Comparison of ENCODE assay signal across 8 cellular contexts in genomic region chr7:108459922-108460551, GRCh38. TPM values are rescaled to one million over a fixed set of nuclear protein-coding genes. Genes with fewer than 3 reads are reported as not detected.
DNase-seq lines count a peak whose midpoint lies in the region; ATAC-seq lines count a peak whose summit lies in the region.

No MANE protein-coding gene starts in this region.

- H3K9me2 ChIP-seq in GM23248 (ENCODE audit: insufficient read depth) = no peaks in the 10 kb centered on the region

- H3K9me3 ChIP-seq in GM23248 (ENCODE audit: low read depth) = no peaks in the 10 kb centered on the region

- H3K4me3 Mint-ChIP-seq in activated naive CD8-positive, alpha-beta T cell = peak overlapping the region; percentile 35
- H3K4me3 Mint-ChIP-seq in natural killer cell treated with Interleukin-12 subunit alpha and Interleukin-12 subunit beta and Interleukin-15 and Interleukin-18, amount 100 ng/mL, for 72 hours = no peak overlapping the region

- H3K27ac ChIP-seq in GM23248 = no peak overlapping the region

- H3K36me3 ChIP-seq in GM23248 (ENCODE audit: low read depth) = no peaks in the 10 kb centered on the region

- no peak overlapping the region for H3K9ac ChIP-seq in GM23248

- H3K27ac Mint-ChIP-seq in activated naive CD8-positive, alpha-beta T cell = no peak overlapping the region
- no peak overlapping the region for H3K27ac Mint-ChIP-seq in natural killer cell treated with Interleukin-12 subunit alpha and Interleukin-12 subunit beta and Interleukin-15 and Interleukin-18, amount 100 ng/mL, for 72 hours

- peaks cover 65% of the 10 kb centered on the region for H3K4me1 Mint-ChIP-seq in activated naive CD8-positive, alpha-beta T cell (ENCODE audit: low read depth)
- peaks cover 2 to 6% of the 10 kb centered on the region in 2 donors for H3K4me1 Mint-ChIP-seq in natural killer cell treated with Interleukin-12 subunit alpha and Interleukin-12 subunit beta and Interleukin-15 and Interleukin-18, amount 100 ng/mL, for 72 hours (ENCODE audit: low read depth in 2 of 2)

- 37 to 50% methylated on average over 3 of the region's 3 CpGs for WGBS in GM23248 (ENCODE audit: low coverage in 1 of 2, low lambda C conversion rate in 2 of 2, missing lambda C conversion rate in 2 of 2), 2 experiments

- in situ Hi-C loops in GM23248 (cut with MboI) = no loop called here

- H3K79me2 ChIP-seq in GM23248 (ENCODE audit: insufficient read depth) = no peaks in the 10 kb centered on the region

- ATAC-seq in natural killer cell treated with Interleukin-12 subunit alpha and Interleukin-12 subunit beta and Interleukin-15 and Interleukin-18, amount 100 ng/mL, for 72 hours = no peak

- H3K27me3 ChIP-seq in GM23248 (replicated peaks; ENCODE audit: insufficient read depth) = no peaks in the 10 kb centered on the region

- H2AFZ ChIP-seq in GM23248 = 0 out of 2 replicates have a peak overlapping the region, but pooled peaks have one; percentile 23

- no peaks in the 10 kb centered on the region for H3K4me1 ChIP-seq in GM23248 (ENCODE audit: insufficient read depth)

- peaks cover 1% of the 10 kb centered on the region for H3K27me3 Mint-ChIP-seq in activated naive CD8-positive, alpha-beta T cell
- peaks cover 28 to 48% of the 10 kb centered on the region in 2 donors for H3K27me3 Mint-ChIP-seq in natural killer cell treated with Interleukin-12 subunit alpha and Interleukin-12 subunit beta and Interleukin-15 and Interleukin-18, amount 100 ng/mL, for 72 hours

- no peak overlapping the region for H3K4me3 ChIP-seq in GM23248

- DNase-seq in DMS 273 (lab: John Stamatoyannopoulos, UW; ENCODE audit: unreplicated experiment) (peak; percentile 80), GM23248 (peak; percentile 44), NCI-H2029 treated with DMSO at 0.1 percent for 48 hours (lab: John Stamatoyannopoulos, UW) (peak; percentile 38), left kidney (ENCODE audit: low read depth, low spot score) (peak; percentile 66), HPDE6-E6E7 (ENCODE audit: extremely low spot score) (no peak)
- DNase-seq in natural killer cell treated with Interleukin-12 subunit alpha and Interleukin-12 subunit beta and Interleukin-15 and Interleukin-18, amount 100 ng/mL, for 72 hours (ENCODE audit: low spot score) = no peak
- DNase-seq in activated CD4-positive, alpha-beta T cell treated with anti-CD3 and anti-CD28 coated beads for 1 hour = no peak

- H3K9me3 Mint-ChIP-seq in activated naive CD8-positive, alpha-beta T cell (ENCODE audit: low read depth) = no peaks in the 10 kb centered on the region
- H3K9me3 Mint-ChIP-seq in natural killer cell treated with Interleukin-12 subunit alpha and Interleukin-12 subunit beta and Interleukin-15 and Interleukin-18, amount 100 ng/mL, for 72 hours = no peaks in the 10 kb centered on the region

- H3K4me2 ChIP-seq in GM23248 (ENCODE audit: unreplicated experiment) = no peak overlapping the region

- H3F3A ChIP-seq in GM23248 (ENCODE audit: insufficient read depth) = peaks cover 9% of the 10 kb centered on the region; the same call in 1 of the 2 replicates

- H4K20me1 ChIP-seq in GM23248 (ENCODE audit: insufficient read depth) = no peaks in the 10 kb centered on the region

- peaks cover 2% of the 10 kb centered on the region for H3K36me3 Mint-ChIP-seq in activated naive CD8-positive, alpha-beta T cell
- peaks cover 11% of the 10 kb centered on the region for H3K36me3 Mint-ChIP-seq in natural killer cell treated with Interleukin-12 subunit alpha and Interleukin-12 subunit beta and Interleukin-15 and Interleukin-18, amount 100 ng/mL, for 72 hours

RNA-seq across cellular contexts. Expression of gene NRCAM, which starts 3.8 kb away (rescaled TPM):
- total RNA-seq in GM23248 (2014; rRNA removed; shearing (Covaris generic)) = 7.0 and 11.0 TPM in 2 replicates
- 5.1 and 5.6 TPM in 2 replicates for polyA plus RNA-seq in GM23248 (2016; fragmentation: Nextera tagmentation; extraction: Ambion mirVana)
- not detected for total RNA-seq in natural killer cell treated with Interleukin-12 subunit alpha and Interleukin-12 subunit beta and Interleukin-15 and Interleukin-18, amount 100 ng/mL, for 72 hours

Comparison
In these comparisons a context has a peak if more than half of its experiments do, and no peak if none do; other contexts are left out.
1. DNase-seq: peak in DMS 273 (single experiment), GM23248 (single experiment), NCI-H2029 treated with DMSO at 0.1 percent for 48 hours (single experiment) and left kidney (single experiment); none in HPDE6-E6E7 (single experiment), natural killer cell treated with Interleukin-12 subunit alpha and Interleukin-12 subunit beta and Interleukin-15 and Interleukin-18, amount 100 ng/mL, for 72 hours (single experiment) and activated CD4-positive, alpha-beta T cell treated with anti-CD3 and anti-CD28 coated beads for 1 hour (single experiment).